ENCODE assay signal across 9 cellular contexts in genomic region chr13:98504371-98504963, GRCh38.
DNase-seq lines count a peak whose midpoint lies in the region; ATAC-seq, FAIRE-seq and TF ChIP-seq lines count a peak whose summit lies in the region.
"Had no signal": no experiment of that assay in that cellular context is flagged by ENCODE, and none has a peak within 500 bp of the region (broad histone marks: within the 10 kb centered on the region; RNA-seq: fewer than 3 reads in every experiment).

No MANE protein-coding gene starts in this region.

- no peaks in the 10 kb centered on the region for H3K27me3 Mint-ChIP-seq in CD8-positive, alpha-beta memory T cell

- peak overlapping the region; percentile 3 to 84 (median 64) for H3K27ac Mint-ChIP-seq in CD8-positive, alpha-beta memory T cell

- no peaks in the 10 kb centered on the region for H3K9me3 Mint-ChIP-seq in CD8-positive, alpha-beta memory T cell

- no peaks in the 10 kb centered on the region for H3K27me3 ChIP-seq in CD8-positive, alpha-beta memory T cell (ENCODE audit: insufficient read depth, low read length, poor library complexity, severe bottlenecking)
- no peaks in the 10 kb centered on the region for H3K27me3 ChIP-seq in gastroesophageal sphincter

- peak overlapping the region in 6 of 7 donors; percentile 10 to 73 (median 52) for H3K4me3 Mint-ChIP-seq in CD8-positive, alpha-beta memory T cell

- ATAC-seq in GM19397 (IDR thresholded peaks at IDR 0.05; ENCODE audit: unreplicated experiment): peak; percentile 34
- ATAC-seq in HG03342 (IDR thresholded peaks at IDR 0.05; ENCODE audit: unreplicated experiment): peak; percentile 45
- no peak for ATAC-seq in gastroesophageal sphincter

- peak in 1 of 5 donors; percentile 35 for DNase-seq in CD8-positive, alpha-beta memory T cell
- DNase-seq in HEK293T (ENCODE audit: extremely low spot score): no peak
- DNase-seq in urothelium cell line (ENCODE audit: low spot score): no peak
- DNase-seq in NCI-H345 (lab: John Stamatoyannopoulos, UW): no peak
- DNase-seq in stimulated activated CD4-positive, alpha-beta T cell treated with anti-CD3 and anti-CD28 coated beads, Interleukin-12 subunit alpha, Interleukin-12 subunit beta, amount 100 ng/mL, for 4 hours: no peak
- DNase-seq: NCI-H146 had no signal

- peaks cover 0 to 53% (median 3%) of the 10 kb centered on the region in 3 donors for H3K36me3 Mint-ChIP-seq in CD8-positive, alpha-beta memory T cell

- peaks cover 76 to 98% (median 97%) of the 10 kb centered on the region in 3 donors for H3K4me1 Mint-ChIP-seq in CD8-positive, alpha-beta memory T cell

- no peak overlapping the region for H3K4me3 ChIP-seq in CD8-positive, alpha-beta memory T cell (ENCODE audit: low read length)
- no peak overlapping the region for H3K4me3 ChIP-seq in gastroesophageal sphincter

- no peak for TF ChIP-seq POLR2A in gastroesophageal sphincter (IDR thresholded peaks at IDR 0.05)

- H3K4me1 ChIP-seq in CD8-positive, alpha-beta memory T cell (ENCODE audit: insufficient read depth, low read length): peaks cover 45% of the 10 kb centered on the region
- peaks cover 9 to 99% (median 55%) of the 10 kb centered on the region in 3 donors for H3K4me1 ChIP-seq in gastroesophageal sphincter

- TF ChIP-seq EP300 in gastroesophageal sphincter (IDR thresholded peaks at IDR 0.05): no peak

- no peaks in the 10 kb centered on the region for H3K9me3 ChIP-seq in CD8-positive, alpha-beta memory T cell (ENCODE audit: low read length)
- H3K9me3 ChIP-seq in gastroesophageal sphincter: no peaks in the 10 kb centered on the region

- CTCF ChIA-PET in CD8-positive, alpha-beta memory T cell (lab: Charles Lee): no interaction called here
- CTCF ChIA-PET in HEK293T (lab: Yijun Ruan, JAX): interaction anchor here (0.8 kb wide), 1 partner anchor 21 kb away, joined by 3 read pairs; no protein-coding TSS in a partner anchor

- FAIRE-seq in urothelium cell line (lab: Jason Lieb, UNC): no peak

- peaks cover 5% of the 10 kb centered on the region for H3K36me3 ChIP-seq in CD8-positive, alpha-beta memory T cell (ENCODE audit: insufficient read depth, low read length)
- peaks cover 0 to under 1% of the 10 kb centered on the region in 2 donors for H3K36me3 ChIP-seq in gastroesophageal sphincter

- 67% methylated on average over 5 of the region's 12 CpGs; no CpG with 5 or more reads in 1 of the 2 donors for WGBS in gastroesophageal sphincter (ENCODE audit: low coverage in 1 of 2), 2 donors

- POLR2A ChIA-PET in CD8-positive, alpha-beta memory T cell (lab: Charles Lee): no interaction called here
- POLR2A ChIA-PET in HEK293T (lab: Yijun Ruan, JAX): interaction anchor here (1.7 kb wide), 1 partner anchor 73 kb away, joined by 5 read pairs; no protein-coding TSS in a partner anchor

- TF ChIP-seq CTCF in gastroesophageal sphincter (IDR thresholded peaks at IDR 0.05): no peak

- H3K27ac ChIP-seq in CD8-positive, alpha-beta memory T cell (ENCODE audit: low read depth, low read length): no peak overlapping the region
- peak overlapping the region in 3 of 4 donors; percentile 80 to 86 (median 81) for H3K27ac ChIP-seq in gastroesophageal sphincter

TF ChIP-seq in HEK293T, 16 proteins besides CTCF, POLR2A, EP300 and RAD21:
- no peak for TF ChIP-seq FOXA1 (IDR thresholded peaks at IDR 0.05)
- no peak for TF ChIP-seq NFRKB (IDR thresholded peaks at IDR 0.05)
- no peak for TF ChIP-seq CTBP1 (IDR thresholded peaks at IDR 0.05; ENCODE audit: borderline replicate concordance)
- TF ChIP-seq ARNT (IDR thresholded peaks at IDR 0.05): no peak
- TF ChIP-seq SUZ12 (IDR thresholded peaks at IDR 0.05): no peak
- no peak for TF ChIP-seq FOXK2 (IDR thresholded peaks at IDR 0.05)
- no peak for TF ChIP-seq FOXM1 (IDR thresholded peaks at IDR 0.05; ENCODE audit: borderline replicate concordance)
- TF ChIP-seq TARDBP (IDR thresholded peaks at IDR 0.05): no peak
- TF ChIP-seq ELF4 (IDR thresholded peaks at IDR 0.05): no peak
- no peak for TF ChIP-seq SP1 (IDR thresholded peaks at IDR 0.05)
- TF ChIP-seq L3MBTL2 (conservative IDR thresholded peaks at IDR 0.05): no peak
- TF ChIP-seq BHLHE40 (IDR thresholded peaks at IDR 0.05; ENCODE audit: borderline replicate concordance): no peak
- no peak for TF ChIP-seq HDGF (IDR thresholded peaks at IDR 0.05; ENCODE audit: borderline replicate concordance)
